ENCODE assay signal across 9 cellular contexts in the genomic region with DNA sequence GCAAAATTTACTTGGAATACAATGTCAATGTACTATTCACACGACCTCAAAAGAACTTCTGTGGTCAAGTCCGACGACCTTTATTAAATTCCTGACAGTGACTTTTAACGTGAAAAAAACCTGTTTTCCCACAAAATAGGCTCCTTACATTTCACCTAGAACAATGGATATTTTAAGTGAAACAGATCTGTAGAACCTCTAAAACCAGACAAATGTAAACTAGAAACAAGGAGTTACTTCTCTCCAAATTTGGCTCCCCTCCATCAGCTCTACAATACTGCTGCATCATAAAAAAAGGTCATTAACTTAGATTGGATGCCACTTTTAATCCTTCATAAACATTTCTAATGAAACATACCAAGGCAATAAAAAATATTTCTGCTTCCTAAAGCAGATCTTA. TPM values are rescaled to one million over a fixed set of nuclear protein-coding genes. Genes with fewer than 3 reads are reported as not detected.
A peak's percentile ranks its signal among the peaks of the same experiment; 100 is the strongest.
DNase-seq lines count a peak whose midpoint lies in the region; ATAC-seq and TF ChIP-seq lines count a peak whose summit lies in the region.
"Had no signal": no experiment of that assay in that cellular context is flagged by ENCODE, and none has a peak within 500 bp of the region (broad histone marks: within the 10 kb centered on the region; RNA-seq: fewer than 3 reads in every experiment).

No MANE protein-coding gene starts in this region.

- TF ChIP-seq CTCF in CD14-positive monocyte (IDR thresholded peaks at IDR 0.05) (no peak), brain (conservative IDR thresholded peaks at IDR 0.05) (no peak), nephron (IDR thresholded peaks at IDR 0.05; ENCODE audit: unreplicated experiment in 3 of 3) (no peak), RWPE1 (conservative IDR thresholded peaks at IDR 0.05; ENCODE audit: low read depth) (no peak)

- intact Hi-C loops in CD14-positive monocyte (cut with micrococcal nuclease) = loop anchor here in 1 of 2 donors (5.0 kb wide), 2 partner anchors 46 to 416 kb away; a partner anchor contains a TSS

- H3K9me3 Mint-ChIP-seq in CD14-positive monocyte = no peaks in the 10 kb centered on the region
- no peaks in the 10 kb centered on the region for H3K9me3 Mint-ChIP-seq in IgD-negative memory B cell
- H3K9me3 Mint-ChIP-seq in brain = peaks cover 0 to 3% (median 0%) of the 10 kb centered on the region in 5 experiments
- H3K9me3 Mint-ChIP-seq in nephron = no peaks in the 10 kb centered on the region

- POLR2A ChIA-PET in RWPE1 (lab: Yijun Ruan, JAX; ENCODE audit: low non-redundant PET) = no interaction called here

- H3K36me3 Mint-ChIP-seq in CD14-positive monocyte (peaks cover 5% of the 10 kb centered on the region in 2 donors), IgD-negative memory B cell (no peaks in the 10 kb centered on the region), brain (peaks cover 26% of the 10 kb centered on the region), nephron (ENCODE audit: low read depth) (peaks cover 14% of the 10 kb centered on the region)

- DNase-seq in CD14-positive monocyte (ENCODE audit: low spot score) (no peak), D341Med (ENCODE audit: low spot score) (no peak), RWPE1 (ENCODE audit: low spot score) (no peak), NCI-H2171 treated with DMSO at 0.1 percent for 48 hours (lab: John Stamatoyannopoulos, UW) (no peak)
- DNase-seq: esophagus squamous epithelium had no signal

- peak overlapping the region; percentile 13 to 89 for H3K4me3 Mint-ChIP-seq in CD14-positive monocyte
- H3K4me3 Mint-ChIP-seq in IgD-negative memory B cell = peak overlapping the region; percentile 67 to 99 (median 98)
- H3K4me3 Mint-ChIP-seq in brain = peak overlapping the region; percentile 93 to 97 (median 96)
- H3K4me3 Mint-ChIP-seq in nephron = peak overlapping the region; percentile 93 to 95 (median 94)

- ATAC-seq in HG03280 (IDR thresholded peaks at IDR 0.05; ENCODE audit: unreplicated experiment) = no peak

- CTCF ChIA-PET in RWPE1 (lab: Yijun Ruan, JAX) = no interaction called here

- H3K27me3 Mint-ChIP-seq in CD14-positive monocyte (ENCODE audit: low read depth in 3 of 3) (peaks cover 0 to 7% (median 0%) of the 10 kb centered on the region in 3 donors), IgD-negative memory B cell (no peaks in the 10 kb centered on the region), brain (peaks cover 16% of the 10 kb centered on the region), nephron (ENCODE audit: low read depth) (no peaks in the 10 kb centered on the region)

- no peak overlapping the region for H3K27ac ChIP-seq in RWPE1

- H3K27ac Mint-ChIP-seq in CD14-positive monocyte (peak overlapping the region in 2 of 7 donors; percentile 99 to 100), IgD-negative memory B cell (peak overlapping the region; percentile 76 to 100 (median 99)), brain (peak overlapping the region in 4 of 5 experiments; percentile 23 to 98 (median 46)), nephron (peak overlapping the region; percentile 28 to 89 (median 54))

- peaks cover 11% of the 10 kb centered on the region for H3K4me1 Mint-ChIP-seq in CD14-positive monocyte
- peaks cover 12 to 21% (median 13%) of the 10 kb centered on the region in 3 donors for H3K4me1 Mint-ChIP-seq in IgD-negative memory B cell
- peaks cover 54% of the 10 kb centered on the region for H3K4me1 Mint-ChIP-seq in brain
- peaks cover 16% of the 10 kb centered on the region for H3K4me1 Mint-ChIP-seq in nephron

RNA-seq across cellular contexts. Expression of a gene that starts 1.2 kb away (rescaled TPM):
- polyA plus RNA-seq in CD14-positive monocyte (1 to 10 TPM; 2.7 to 5.5 TPM), IgD-negative memory B cell (8.2 TPM), brain (ENCODE audit: insufficient read depth, low read depth, low replicate concordance) (1.5 TPM)

RNA-seq across cellular contexts. Expression of a gene that starts 9.2 kb away (rescaled TPM):
- polyA plus RNA-seq in CD14-positive monocyte (1 to 10 TPM; 5.4 to 7.8 TPM), IgD-negative memory B cell (8.1 TPM), brain (ENCODE audit: insufficient read depth, low read depth, low replicate concordance) (18.6 TPM)
